9 cellular contexts compared by ENCODE assay signal in the genomic region with DNA sequence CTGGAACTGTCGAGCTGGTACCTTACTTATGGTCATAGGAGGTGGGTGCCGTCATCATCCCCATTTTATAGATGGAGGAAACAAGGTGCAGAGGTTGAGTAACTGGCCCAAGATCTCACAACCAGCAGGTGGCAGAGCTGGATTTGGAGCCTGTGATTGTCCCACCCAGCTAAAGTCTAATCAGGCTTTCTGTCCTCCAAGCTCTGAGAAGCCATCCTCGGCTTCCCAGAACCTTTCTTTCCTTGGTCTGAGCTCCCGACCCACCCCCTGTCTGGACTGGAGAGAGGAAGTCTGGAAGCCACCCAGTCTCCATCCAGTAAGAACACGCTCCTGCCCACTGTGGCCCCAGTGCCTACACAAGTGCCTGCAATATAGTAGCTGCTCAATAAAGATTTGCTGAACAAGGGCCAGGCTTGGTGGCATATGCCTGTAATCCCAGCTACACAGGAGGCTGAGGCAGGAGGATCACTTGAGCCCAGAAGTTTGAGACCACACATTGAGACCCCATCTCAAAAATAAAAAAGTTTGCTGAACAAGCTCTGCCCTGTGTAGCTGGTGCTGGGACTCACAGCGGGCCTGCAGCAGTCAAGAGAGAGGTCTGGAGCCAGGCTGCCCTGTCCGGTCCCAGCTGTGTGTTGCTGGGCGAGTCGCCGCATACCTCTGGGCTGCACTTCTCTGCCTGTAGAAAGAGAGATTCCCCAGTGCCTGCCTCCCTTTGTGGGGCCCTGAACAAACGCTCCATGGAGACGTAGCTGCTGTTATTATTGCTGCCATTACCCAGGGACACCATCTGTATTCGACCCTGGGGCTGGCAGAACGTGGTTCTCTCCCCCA. TPM values are rescaled to one million over a fixed set of nuclear protein-coding genes. Genes with fewer than 3 reads are reported as not detected.
DNase-seq lines count a peak whose midpoint lies in the region; ATAC-seq, FAIRE-seq and TF ChIP-seq lines count a peak whose summit lies in the region.
"Had no signal": no experiment of that assay in that cellular context is flagged by ENCODE, and none has a peak within 500 bp of the region (broad histone marks: within the 10 kb centered on the region; RNA-seq: fewer than 3 reads in every experiment).

No MANE protein-coding gene starts in this region.

- no peaks in the 10 kb centered on the region for H3K36me3 Mint-ChIP-seq in chondrocyte (ENCODE audit: low read depth)

- DNase-seq in NCI-H526 (lab: John Stamatoyannopoulos, UW): peak; percentile 28 to 40
- DNase-seq in NCI-H526 treated with DMSO at 0.1 percent for 48 hours (lab: John Stamatoyannopoulos, UW): no peak
- DNase-seq in LoVo (ENCODE audit: low spot score): peak; percentile 7
- DNase-seq in chondrocyte (ENCODE audit: low spot score): no peak
- DNase-seq in psoas muscle: peak in 1 of 2 donors; percentile 27
- DNase-seq in NCI-H1092 (lab: John Stamatoyannopoulos, UW): no peak
- no peak for DNase-seq in pancreas
- no peak for DNase-seq in GOT3 (lab: John Stamatoyannopoulos, UW)
- DNase-seq: DMS79 treated with DMSO at 0.1 percent for 48 hours had no signal

- 44 to 54% (median 48%) methylated on average over 14 of the region's 14 CpGs for WGBS in psoas muscle, 3 donors
- WGBS in pancreas, 2 donors: 57 to 63% methylated on average over 14 of the region's 14 CpGs

- H3K9me3 ChIP-seq in psoas muscle (no peaks in the 10 kb centered on the region), pancreas (no peaks in the 10 kb centered on the region)

- peaks cover 20% of the 10 kb centered on the region for H3K27me3 Mint-ChIP-seq in chondrocyte (ENCODE audit: low read depth)

- TF ChIP-seq CTCF in chondrocyte (IDR thresholded peaks at IDR 0.05): peak; percentile 72
- peak; percentile 23 for TF ChIP-seq CTCF in psoas muscle (IDR thresholded peaks at IDR 0.05)
- TF ChIP-seq CTCF in pancreas (IDR thresholded peaks at IDR 0.05): no peak

- no peaks in the 10 kb centered on the region for H3K9me3 Mint-ChIP-seq in chondrocyte (ENCODE audit: low read depth)

- H3K4me1 Mint-ChIP-seq in chondrocyte (ENCODE audit: low read depth): peaks cover 2% of the 10 kb centered on the region

- intact Hi-C loops in psoas muscle (cut with DNase I): loop anchor here in 1 of 2 donors (10.0 kb wide), 1 partner anchor 161 kb away; no protein-coding TSS in a partner anchor
- intact Hi-C loops in pancreas (cut with DNase I): no loop called here

- FAIRE-seq in pancreas (lab: Jason Lieb, UNC): no peak

- H3K4me1 ChIP-seq in psoas muscle: no peaks in the 10 kb centered on the region
- H3K4me1 ChIP-seq in pancreas: no peaks in the 10 kb centered on the region

- H3K27ac ChIP-seq in psoas muscle (no peak overlapping the region), pancreas (no peak overlapping the region)

- no peak overlapping the region for H3K27ac Mint-ChIP-seq in chondrocyte (ENCODE audit: unreplicated experiment)

- ATAC-seq in psoas muscle: no peak
- ATAC-seq in pancreas: no peak

- H3K27me3 ChIP-seq in psoas muscle (ENCODE audit: insufficient read depth in 3 of 3, low read length in 2 of 3) (peaks cover 0 to 33% (median 5%) of the 10 kb centered on the region in 3 donors), pancreas (no peaks in the 10 kb centered on the region)

- H3K4me3 Mint-ChIP-seq in chondrocyte (ENCODE audit: unreplicated experiment): no peak overlapping the region

- H3K36me3 ChIP-seq in psoas muscle (ENCODE audit: insufficient read depth in 1 of 2, low read depth in 1 of 2) (no peaks in the 10 kb centered on the region), pancreas (no peaks in the 10 kb centered on the region)

- H3K4me3 ChIP-seq in psoas muscle (no peak overlapping the region), pancreas (no peak overlapping the region)

RNA-seq across cellular contexts. Expression of a gene that starts 32.5 kb away (rescaled TPM):
- total RNA-seq in chondrocyte (140 to 165 TPM (median 161 TPM) in 3 replicates), psoas muscle (100 to 1,000 TPM in 2 of 4 donors, 10 to 100 TPM in 2; 72.5 to 151 (median 99.7) TPM), pancreas (10 to 100 TPM; 28.6 to 46.8 (median 39.2) TPM)
- polyA plus RNA-seq in psoas muscle (10 to 100 TPM; 53.5 to 90.4 (median 79.3) TPM), pancreas (10 to 100 TPM; 44.1 to 49.5 TPM)

RNA-seq across cellular contexts. Expression of a gene that starts 37.4 kb away (rescaled TPM):
- total RNA-seq in chondrocyte: 24.6 to 27.2 TPM (median 24.6 TPM) in 3 replicates
- total RNA-seq in psoas muscle: 10 to 100 TPM; 13.4 to 25.8 (median 14.1) TPM
- polyA plus RNA-seq in psoas muscle: 10 to 100 TPM; 20.3 to 29.6 (median 24.5) TPM
- total RNA-seq in pancreas: 10 to 100 TPM in 3 of 6 donors, 1 to 10 TPM in 3; 7.0 to 12.4 (median 9.4) TPM
- polyA plus RNA-seq in pancreas: 10 to 100 TPM in 1 of 2 donors, 1 to 10 TPM in 1; 9.0 to 18.0 TPM

Comparison
In these comparisons a context has a peak if more than half of its experiments do, and no peak if none do; other contexts are left out.
1. DNase-seq: peak in NCI-H526 (2 of 2) and LoVo (single experiment); none in NCI-H526 treated with DMSO at 0.1 percent for 48 hours (single experiment), chondrocyte (single experiment), NCI-H1092 (single experiment), pancreas (0 of 6) and GOT3 (single experiment).
2. CTCF ChIP-seq: peak in chondrocyte (single experiment) and psoas muscle (single experiment); none in pancreas (0 of 4).